In the genomic region with DNA sequence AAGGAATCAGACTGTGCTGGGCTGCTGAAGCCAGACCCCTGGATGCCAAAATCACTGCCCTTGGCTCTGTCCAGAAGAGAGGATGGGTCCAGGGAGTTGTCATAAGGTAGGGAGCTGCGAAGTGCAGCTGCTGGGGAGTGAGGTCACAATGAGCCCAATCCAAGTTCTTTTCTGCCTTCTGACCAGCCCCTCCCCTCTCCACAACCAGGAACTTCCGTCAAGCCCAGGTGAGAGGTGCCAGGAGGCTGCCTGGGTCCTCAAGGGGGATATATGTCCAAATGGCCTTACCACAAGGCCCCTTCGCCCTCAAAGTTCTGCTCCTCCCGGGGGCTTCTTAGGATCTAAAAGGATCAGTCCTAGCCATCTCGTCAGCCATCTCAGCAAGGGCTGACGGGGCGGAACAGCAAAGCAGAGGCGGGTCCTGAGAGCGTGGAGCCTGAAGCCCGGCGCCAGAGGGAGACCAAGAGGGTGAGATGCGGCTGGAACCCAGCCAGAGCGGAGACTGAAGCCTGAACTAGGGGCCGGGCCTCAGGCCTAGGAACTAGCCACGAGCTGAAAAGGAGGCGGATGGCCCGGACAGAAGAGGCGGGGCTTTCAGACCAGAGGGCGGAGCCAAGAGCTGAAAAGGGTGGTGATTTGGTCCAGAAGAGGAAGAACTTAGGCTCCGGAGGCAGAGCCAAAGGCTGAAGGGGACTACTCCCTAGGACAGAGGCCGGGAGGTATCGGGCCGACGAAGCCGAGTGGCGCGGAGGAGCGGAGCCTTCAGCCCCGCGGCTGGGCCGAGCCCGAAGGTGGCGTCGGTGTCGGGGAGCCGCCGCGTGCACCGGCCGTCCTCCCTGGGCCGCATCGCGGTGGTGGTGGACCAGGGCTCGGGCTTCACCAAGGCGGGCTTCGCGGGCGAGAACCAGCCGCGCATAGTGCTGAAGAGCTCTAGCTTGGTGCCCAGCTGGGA, we compare ENCODE assay signal across 8 cellular contexts. TPM values are rescaled to one million over a fixed set of nuclear protein-coding genes. Genes with fewer than 3 reads are reported as not detected.
DNase-seq lines count a peak whose midpoint lies in the region; ATAC-seq and TF ChIP-seq lines count a peak whose summit lies in the region.

TSS of gene ACTL10 (plus strand) at position 651 of the 952 bp plus-strand sequence. CDS start 555 bp downstream, outside the sequence.

- H3K27ac ChIP-seq in OCI-LY3 (ENCODE audit: low read length) = peak within 1 kb of the TSS; percentile 30

- H3K36me3 Mint-ChIP-seq in CD14-positive monocyte = peaks cover 5 to 11% of the 10 kb centered on the region in 2 donors
- peaks cover 31% of the 10 kb centered on the region for H3K36me3 Mint-ChIP-seq in activated T-cell treated with anti-CD3 and anti-CD28 coated beads, Interleukin-2, amount 50 U/mL, for 24 hours (ENCODE audit: low read depth)

- peak within 1 kb of the TSS; percentile 65 for H3K9ac ChIP-seq in OCI-LY3 (ENCODE audit: low read length)

- TF ChIP-seq CTCF in CD14-positive monocyte (IDR thresholded peaks at IDR 0.05) (peak; percentile 20), OCI-LY3 (IDR thresholded peaks at IDR 0.05; ENCODE audit: low read depth, low read length) (no peak), mucosa of descending colon (IDR thresholded peaks at IDR 0.05) (peak; percentile 18)

- ATAC-seq in GM19328 (IDR thresholded peaks at IDR 0.05; ENCODE audit: unreplicated experiment) (peak; percentile 61), HG03520 (IDR thresholded peaks at IDR 0.05; ENCODE audit: unreplicated experiment) (peak; percentile 63), mucosa of descending colon (peak; percentile 78)

- DNase-seq in CD14-positive monocyte (ENCODE audit: low spot score) = peak; percentile 97
- DNase-seq in activated T-cell treated with anti-CD3 and anti-CD28 coated beads, Interleukin-2, amount 50 U/mL, for 24 hours = peak; percentile 92
- peak; percentile 96 to 97 for DNase-seq in erythroblast (lab: John Stamatoyannopoulos, UW)
- peak; percentile 99 to 100 (median 99) for DNase-seq in mucosa of descending colon
- DNase-seq in stimulated activated CD8-positive, alpha-beta memory T cell treated with anti-CD3 and anti-CD28 coated beads, Interleukin-4, amount 100 ng/mL, for 1 hour (ENCODE audit: low read depth in 2 of 2, low spot score in 1 of 2) = peak; percentile 58 to 63

- H3K27ac Mint-ChIP-seq in CD14-positive monocyte = peak within 1 kb of the TSS; percentile 74 to 92 (median 88)
- peak within 1 kb of the TSS; percentile 95 for H3K27ac Mint-ChIP-seq in activated T-cell treated with anti-CD3 and anti-CD28 coated beads, Interleukin-2, amount 50 U/mL, for 24 hours

- intact Hi-C loops in CD14-positive monocyte (cut with micrococcal nuclease) (loop anchor here (1.0 to 10.0 kb wide), 6 partner anchors 20 to 328 kb away; partner anchors contain the start of genes E2F1 (in 1 of the 2), RALY (in 1 of the 2) and ZNF341 (in 1 of the 2)), mucosa of descending colon (cut with DNase I, micrococcal nuclease) (no loop called here)

- peak within 1 kb of the TSS; percentile 68 for H3K4me2 ChIP-seq in OCI-LY3 (ENCODE audit: low read length)

- peak within 1 kb of the TSS; percentile 79 to 80 for H3K4me3 Mint-ChIP-seq in CD14-positive monocyte
- peak within 1 kb of the TSS; percentile 84 for H3K4me3 Mint-ChIP-seq in activated T-cell treated with anti-CD3 and anti-CD28 coated beads, Interleukin-2, amount 50 U/mL, for 24 hours

- H3K9me3 Mint-ChIP-seq in CD14-positive monocyte = peaks cover 0 to 3% (median 0%) of the 10 kb centered on the region in 7 donors
- H3K9me3 Mint-ChIP-seq in activated T-cell treated with anti-CD3 and anti-CD28 coated beads, Interleukin-2, amount 50 U/mL, for 24 hours = no peaks in the 10 kb centered on the region

- no peaks in the 10 kb centered on the region for H3K79me2 ChIP-seq in OCI-LY3 (ENCODE audit: low read length)

- peaks cover 38% of the 10 kb centered on the region for H3K4me1 Mint-ChIP-seq in CD14-positive monocyte
- H3K4me1 Mint-ChIP-seq in activated T-cell treated with anti-CD3 and anti-CD28 coated beads, Interleukin-2, amount 50 U/mL, for 24 hours (ENCODE audit: low read depth) = peaks cover 40% of the 10 kb centered on the region

- H3K9me3 ChIP-seq in OCI-LY3 (ENCODE audit: insufficient read depth, low read length) = no peaks in the 10 kb centered on the region
- no peaks in the 10 kb centered on the region for H3K9me3 ChIP-seq in mucosa of descending colon

- no peaks in the 10 kb centered on the region for H4K20me1 ChIP-seq in OCI-LY3 (ENCODE audit: insufficient read depth, low read length)

- no peaks in the 10 kb centered on the region for H3K27me3 ChIP-seq in OCI-LY3 (ENCODE audit: low read depth, low read length)

- H3K36me3 ChIP-seq in OCI-LY3 (replicated peaks; ENCODE audit: low read depth, low read length) = peaks cover 6% of the 10 kb centered on the region
- no peaks in the 10 kb centered on the region for H3K36me3 ChIP-seq in mucosa of descending colon (ENCODE audit: low read depth)

- H2AFZ ChIP-seq in OCI-LY3 (ENCODE audit: low read depth, low read length) = peak within 1 kb of the TSS; percentile 71

- H3K27me3 Mint-ChIP-seq in CD14-positive monocyte (ENCODE audit: low read depth in 3 of 3) = peaks cover 2 to 3% (median 2%) of the 10 kb centered on the region in 3 donors
- H3K27me3 Mint-ChIP-seq in activated T-cell treated with anti-CD3 and anti-CD28 coated beads, Interleukin-2, amount 50 U/mL, for 24 hours = no peaks in the 10 kb centered on the region

- TF ChIP-seq POLR2A in erythroblast (IDR thresholded peaks at IDR 0.05; ENCODE audit: low read length) = peak; percentile 51

- H3K4me3 ChIP-seq in OCI-LY3 (ENCODE audit: low read length) (peak within 1 kb of the TSS; percentile 82), mucosa of descending colon (peak within 1 kb of the TSS; percentile 32)

- H3K4me1 ChIP-seq in OCI-LY3 (ENCODE audit: low read length) = peaks cover 35% of the 10 kb centered on the region
- H3K4me1 ChIP-seq in mucosa of descending colon (ENCODE audit: low read depth) = peaks cover 33% of the 10 kb centered on the region

RNA-seq across cellular contexts. Expression of gene ACTL10, which starts in this region (rescaled TPM):
- polyA plus RNA-seq in CD14-positive monocyte = 1 to 10 TPM; 1.1 to 1.2 TPM
- total RNA-seq in mucosa of descending colon = 1 to 10 TPM; 1.7 to 4.2 (median 2.4) TPM

Comparison
In these comparisons a context has a peak if more than half of its experiments do, and no peak if none do; other contexts are left out.
1. Peak in every context shown above with its lines: DNase-seq, ATAC-seq, H3K4me3 ChIP-seq and H3K27ac ChIP-seq.
2. intact Hi-C loops: an anchor here in CD14-positive monocyte (1.0 to 10.0 kb wide); none called in mucosa of descending colon.